1 cellular context compared by ENCODE assay signal in the genomic region with DNA sequence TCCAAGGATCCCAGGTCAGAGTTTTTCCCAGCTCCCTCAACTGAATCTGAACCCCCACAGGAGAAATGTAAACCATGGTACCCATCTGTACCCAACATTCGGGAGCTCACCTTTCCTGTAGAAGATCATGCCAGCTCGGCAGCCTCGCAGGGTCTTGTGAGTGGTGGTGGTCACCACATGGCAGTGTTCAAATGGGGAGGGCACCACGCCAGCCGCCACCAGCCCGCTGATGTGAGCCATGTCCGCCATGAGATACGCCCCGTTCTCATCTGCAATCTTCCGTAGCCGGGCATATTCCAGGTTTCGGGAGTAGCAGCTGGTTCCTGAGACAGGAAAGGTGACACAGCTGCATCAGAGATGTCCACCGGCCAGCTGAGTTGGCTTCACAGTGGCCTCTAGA.
TF ChIP-seq lines count a peak whose summit lies in the region.

No MANE protein-coding gene starts in this region.

TF ChIP-seq in IMR-90, 13 proteins besides CTCF, POLR2A, EP300 and RAD21 (continued from another document):
- TF ChIP-seq, protein P1, sequence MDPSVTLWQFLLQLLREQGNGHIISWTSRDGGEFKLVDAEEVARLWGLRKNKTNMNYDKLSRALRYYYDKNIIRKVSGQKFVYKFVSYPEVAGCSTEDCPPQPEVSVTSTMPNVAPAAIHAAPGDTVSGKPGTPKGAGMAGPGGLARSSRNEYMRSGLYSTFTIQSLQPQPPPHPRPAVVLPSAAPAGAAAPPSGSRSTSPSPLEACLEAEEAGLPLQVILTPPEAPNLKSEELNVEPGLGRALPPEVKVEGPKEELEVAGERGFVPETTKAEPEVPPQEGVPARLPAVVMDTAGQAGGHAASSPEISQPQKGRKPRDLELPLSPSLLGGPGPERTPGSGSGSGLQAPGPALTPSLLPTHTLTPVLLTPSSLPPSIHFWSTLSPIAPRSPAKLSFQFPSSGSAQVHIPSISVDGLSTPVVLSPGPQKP (IDR thresholded peaks at IDR 0.05; ENCODE audit: borderline replicate concordance, low read depth, low read length) = no peak
- TF ChIP-seq RCOR1 (IDR thresholded peaks at IDR 0.05; ENCODE audit: insufficient replicate concordance, low read length) (no peak), MAFK (IDR thresholded peaks at IDR 0.05; ENCODE audit: low read depth, low read length) (no peak)
TF ChIP-seq in IMR-90: peak in this region for 0.
